ENCODE assay signal across 17 cellular contexts in the genomic region with DNA sequence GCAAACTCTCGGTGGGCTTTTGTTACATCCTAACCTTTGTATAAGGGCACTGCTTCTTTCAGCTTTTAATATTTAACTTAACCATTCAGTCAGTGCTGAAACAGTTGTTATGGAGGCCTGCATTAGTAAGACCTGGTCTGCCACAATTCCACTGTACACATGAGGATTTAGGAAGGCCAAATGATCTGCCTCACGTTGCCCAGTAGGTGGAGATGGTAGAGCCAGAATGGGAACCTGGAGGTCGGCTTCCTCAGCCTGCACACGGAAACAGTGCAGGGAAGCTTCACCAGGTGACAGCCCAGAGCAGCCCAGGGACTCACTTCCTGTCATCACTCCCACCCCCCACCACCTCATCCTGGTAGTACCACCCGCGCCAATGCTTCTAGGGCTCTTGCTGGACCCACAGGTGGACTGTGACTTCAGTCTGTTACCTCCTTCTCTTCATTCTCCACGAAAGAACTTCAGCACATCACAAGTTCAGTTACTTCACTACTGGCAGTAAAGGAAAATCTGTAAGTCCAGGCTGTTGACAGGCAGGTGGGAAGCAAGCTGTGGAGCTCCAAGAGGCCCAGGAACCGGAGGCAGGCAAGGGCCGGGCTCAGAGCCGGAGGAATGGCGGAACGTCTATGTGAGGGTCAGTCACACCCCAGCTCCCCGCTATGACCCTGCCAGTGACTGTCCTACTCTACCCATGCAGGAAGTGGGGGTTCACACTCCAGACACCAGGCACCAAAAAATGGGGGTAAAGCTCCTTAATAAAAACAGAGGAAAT.
DNase-seq lines count a peak whose midpoint lies in the region; ATAC-seq, FAIRE-seq and TF ChIP-seq lines count a peak whose summit lies in the region.
"Had no signal": no experiment of that assay in that cellular context is flagged by ENCODE, and none has a peak within 500 bp of the region (broad histone marks: within the 10 kb centered on the region; RNA-seq: fewer than 3 reads in every experiment).

No MANE protein-coding gene starts in this region.

- no peaks in the 10 kb centered on the region for H3K4me1 Mint-ChIP-seq in astrocyte (ENCODE audit: low read depth, unreplicated experiment)

- H3K4me2 ChIP-seq in DND-41 (ENCODE audit: insufficient read depth, low read length) = no peak overlapping the region
- H3K4me2 ChIP-seq in astrocyte (ENCODE audit: low read length) = no peak overlapping the region
- no peak overlapping the region for H3K4me2 ChIP-seq in mesendoderm (ENCODE audit: low read length)
- H3K4me2 ChIP-seq: BLaER1 treated with 17β-estradiol and CSF1 and Interleukin-3, amounts not matched to agents 10 nM and 100 nM had no signal

- H3K36me3 ChIP-seq in DND-41 (ENCODE audit: insufficient read depth, low read length) (no peaks in the 10 kb centered on the region), astrocyte (ENCODE audit: insufficient read depth, low read length) (no peaks in the 10 kb centered on the region), mesendoderm (ENCODE audit: control insufficient read depth, insufficient read depth, low read length) (no peaks in the 10 kb centered on the region)
- H3K36me3 ChIP-seq: BLaER1 treated with 17β-estradiol and CSF1 and Interleukin-3, amounts not matched to agents 10 nM and 100 nM; gastroesophageal sphincter had no signal

- ATAC-seq in DND-41 (ENCODE audit: insufficient read depth, low read depth) (no peak), GM21381 (IDR thresholded peaks at IDR 0.05; ENCODE audit: unreplicated experiment) (no peak)
- ATAC-seq: activated T-cell treated with anti-CD3 and anti-CD28 coated beads, Interleukin-2, amount 50 U/mL, for 72 hours; effector memory CD8-positive, alpha-beta T cell; gastroesophageal sphincter had no signal

- H3K56ac ChIP-seq in mesendoderm (ENCODE audit: low read length) = no peak overlapping the region

- no peak overlapping the region for H2BK120ac ChIP-seq in mesendoderm (ENCODE audit: low read depth, low read length)

- no peak for FAIRE-seq in astrocyte (lab: Jason Lieb, UNC)

- WGBS in mesendoderm (ENCODE audit: extremely low coverage, insufficient coverage, low lambda C conversion rate) = no CpG with 5 or more reads among the region's 13 CpGs

- H2AFZ ChIP-seq in DND-41 (ENCODE audit: low read depth, low read length) = no peak overlapping the region
- H2AFZ ChIP-seq in astrocyte (ENCODE audit: low read depth, low read length) = no peak overlapping the region

- TF ChIP-seq CTCF in DND-41 (IDR thresholded peaks at IDR 0.05; ENCODE audit: borderline replicate concordance, extremely low read depth, low read length, poor library complexity, severe bottlenecking) (peak; percentile 13), LNCAP (IDR thresholded peaks at IDR 0.05) (peak; percentile 51), astrocyte (IDR thresholded peaks at IDR 0.05; ENCODE audit: insufficient read depth, low read depth, low read length) (no peak)

- H3K79me1 ChIP-seq in mesendoderm (ENCODE audit: low read length) = no peaks in the 10 kb centered on the region

- H3K79me2 ChIP-seq in DND-41 (ENCODE audit: insufficient read depth, low read length) (no peaks in the 10 kb centered on the region), astrocyte (ENCODE audit: insufficient read depth, low read length) (no peaks in the 10 kb centered on the region), mesendoderm (ENCODE audit: control insufficient read depth, insufficient read depth, low read length) (no peaks in the 10 kb centered on the region)

- no peak overlapping the region for H4K8ac ChIP-seq in mesendoderm (ENCODE audit: low read depth, low read length)

- H3K9me3 Mint-ChIP-seq in astrocyte (ENCODE audit: unreplicated experiment) = no peaks in the 10 kb centered on the region
- H3K9me3 Mint-ChIP-seq: activated T-cell treated with anti-CD3 and anti-CD28 coated beads, Interleukin-2, amount 50 U/mL, for 72 hours had no signal

- DNase-seq in DND-41 (no peak), astrocyte (ENCODE audit: low read depth) (no peak), mesendoderm (peak; percentile 76), GDM1 (lab: John Stamatoyannopoulos, UW) (no peak), amniotic stem cell (lab: John Stamatoyannopoulos, UW) (no peak)
- no peak for DNase-seq in activated CD4-positive, alpha-beta T cell treated with anti-CD3 and anti-CD28 coated beads for 1 hour
- DNase-seq: activated CD4-positive, alpha-beta T cell treated with anti-CD3 and anti-CD28 coated beads for 48 hours; activated T-cell treated with anti-CD3 and anti-CD28 coated beads, Interleukin-2, amount 50 U/mL, for 72 hours; effector memory CD8-positive, alpha-beta T cell; MV-4-11; NCI-H774; stimulated activated naive CD4-positive, alpha-beta T cell; SW 1271 had no signal

- no peaks in the 10 kb centered on the region for H3K4me1 ChIP-seq in DND-41 (ENCODE audit: insufficient read depth, low read length)
- H3K4me1 ChIP-seq in astrocyte (ENCODE audit: insufficient read depth, low read length) = no peaks in the 10 kb centered on the region
- peaks cover 7% of the 10 kb centered on the region for H3K4me1 ChIP-seq in mesendoderm (ENCODE audit: control insufficient read depth, low read depth, low read length)
- H3K4me1 ChIP-seq: gastroesophageal sphincter had no signal

- no peak overlapping the region for H2BK15ac ChIP-seq in mesendoderm (replicated peaks; ENCODE audit: low read depth)

- H3K27ac ChIP-seq in DND-41 (ENCODE audit: low read length) = no peak overlapping the region
- H3K27ac ChIP-seq in astrocyte (ENCODE audit: low read depth, low read length) = no peak overlapping the region
- no peak overlapping the region for H3K27ac ChIP-seq in mesendoderm (ENCODE audit: low read depth, low read length)
- H3K27ac ChIP-seq: BLaER1 treated with 17β-estradiol and CSF1 and Interleukin-3, amounts not matched to agents 10 nM and 100 nM; gastroesophageal sphincter had no signal

- no peaks in the 10 kb centered on the region for H3K9me3 ChIP-seq in DND-41 (ENCODE audit: insufficient read depth, low read length, severe bottlenecking)
- peaks cover 3% of the 10 kb centered on the region for H3K9me3 ChIP-seq in astrocyte (ENCODE audit: insufficient read depth, low read depth, low read length)
- H3K9me3 ChIP-seq: gastroesophageal sphincter had no signal

- H3K18ac ChIP-seq in mesendoderm (ENCODE audit: low read length) = no peak overlapping the region

- H3K27me3 ChIP-seq in DND-41 (ENCODE audit: insufficient read depth, low read length, poor library complexity) = peaks cover 8% of the 10 kb centered on the region
- H3K27me3 ChIP-seq in astrocyte (ENCODE audit: insufficient read depth, low read length) = no peaks in the 10 kb centered on the region
- H3K27me3 ChIP-seq in mesendoderm (ENCODE audit: insufficient read depth, low read length, poor library complexity) = no peaks in the 10 kb centered on the region
- H3K27me3 ChIP-seq: BLaER1 treated with 17β-estradiol and CSF1 and Interleukin-3, amounts not matched to agents 10 nM and 100 nM; gastroesophageal sphincter had no signal

- no peak overlapping the region for H2BK5ac ChIP-seq in mesendoderm (ENCODE audit: low read length)

- H3K27me3 Mint-ChIP-seq in astrocyte (ENCODE audit: low read depth, unreplicated experiment) = peaks cover 9% of the 10 kb centered on the region
- H3K27me3 Mint-ChIP-seq: effector memory CD8-positive, alpha-beta T cell had no signal

- H4K5ac ChIP-seq in mesendoderm (ENCODE audit: low read length) = no peak overlapping the region

- H3K36me3 Mint-ChIP-seq in astrocyte (ENCODE audit: low read depth, unreplicated experiment) = no peaks in the 10 kb centered on the region

- H4K20me1 ChIP-seq in DND-41 (ENCODE audit: insufficient read depth, low read length) (no peaks in the 10 kb centered on the region), astrocyte (ENCODE audit: insufficient read depth, low read length) (no peaks in the 10 kb centered on the region)
- H4K20me1 ChIP-seq: BLaER1 treated with 17β-estradiol and CSF1 and Interleukin-3, amounts not matched to agents 10 nM and 100 nM had no signal

- H3K27ac Mint-ChIP-seq in astrocyte (ENCODE audit: unreplicated experiment) = peak overlapping the region; percentile 2
- H3K27ac Mint-ChIP-seq: activated T-cell treated with anti-CD3 and anti-CD28 coated beads, Interleukin-2, amount 50 U/mL, for 72 hours; effector memory CD8-positive, alpha-beta T cell had no signal

- no peak overlapping the region for H3K9ac ChIP-seq in DND-41 (ENCODE audit: low read depth, low read length)
- no peak overlapping the region for H3K9ac ChIP-seq in astrocyte (ENCODE audit: low read length)
- no peak overlapping the region for H3K9ac ChIP-seq in mesendoderm (ENCODE audit: low read length)
- H3K9ac ChIP-seq: BLaER1 treated with 17β-estradiol and CSF1 and Interleukin-3, amounts not matched to agents 10 nM and 100 nM had no signal

- no peak overlapping the region for H2AK5ac ChIP-seq in mesendoderm (ENCODE audit: low read length)

- no peak overlapping the region for H3K4me3 Mint-ChIP-seq in astrocyte (ENCODE audit: unreplicated experiment)
- H3K4me3 Mint-ChIP-seq: activated T-cell treated with anti-CD3 and anti-CD28 coated beads, Interleukin-2, amount 50 U/mL, for 72 hours; effector memory CD8-positive, alpha-beta T cell had no signal

- H3K23ac ChIP-seq in mesendoderm (ENCODE audit: low read length) = no peak overlapping the region

- H3K4me3 ChIP-seq in DND-41 (ENCODE audit: low read depth in 1 of 2, low read length in 2 of 2) (no peak overlapping the region), astrocyte (ENCODE audit: insufficient read depth, low read depth, low read length) (no peak overlapping the region), mesendoderm (ENCODE audit: low read length) (no peak overlapping the region)
- H3K4me3 ChIP-seq: BLaER1 treated with 17β-estradiol and CSF1 and Interleukin-3, amounts not matched to agents 10 nM and 100 nM; gastroesophageal sphincter had no signal

- H3K4ac ChIP-seq in mesendoderm (ENCODE audit: low read depth, low read length) = no peak overlapping the region
